14 cellular contexts compared by ENCODE assay signal in the genomic region with DNA sequence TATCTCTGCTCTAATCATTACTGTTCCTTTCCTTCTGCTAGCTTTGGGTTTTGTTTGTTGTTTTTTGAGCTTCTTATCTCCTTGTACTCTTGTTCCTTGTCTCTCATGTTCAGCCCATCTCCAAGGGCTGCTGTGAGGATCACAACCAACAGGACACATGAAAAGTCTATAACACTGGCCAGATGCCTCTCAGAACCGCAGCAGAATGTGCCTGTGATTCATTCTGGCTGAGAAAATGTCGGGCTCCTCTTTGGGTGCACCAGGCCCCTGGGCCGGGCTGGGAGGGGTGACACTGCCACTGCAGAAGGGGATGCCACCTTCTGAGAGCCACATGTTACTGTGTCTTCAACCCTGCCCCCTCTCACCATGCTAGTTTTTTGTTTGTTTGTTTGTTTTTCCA.
"Had no signal": no experiment of that assay in that cellular context is flagged by ENCODE, and none has a peak within 500 bp of the region (broad histone marks: within the 10 kb centered on the region; RNA-seq: fewer than 3 reads in every experiment).

No MANE protein-coding gene starts in this region.

- H3K9me3 Mint-ChIP-seq: activated T-cell treated with anti-CD3 and anti-CD28 coated beads, Interleukin-2, amount 50 U/mL, for 72 hours; neural crest cell; stimulated activated memory B cell treated with anti-CD40 and anti-IgM and Interleukin-4, amounts not matched to agents 10 μg/mL and 1 μg/mL and 100 μg/mL, for 72 hours; T-helper 1 cell treated with Interleukin-12 subunit alpha and Interleukin-12 subunit beta and Interleukin-4 antibody, amounts not matched to agents 30 μg/mL and 1 μg/mL, for 36 hours had no signal

- H3K27ac Mint-ChIP-seq: activated T-cell treated with anti-CD3 and anti-CD28 coated beads, Interleukin-2, amount 50 U/mL, for 72 hours; stimulated activated memory B cell treated with anti-CD40 and anti-IgM and Interleukin-4, amounts not matched to agents 10 μg/mL and 1 μg/mL and 100 μg/mL, for 72 hours; T-helper 1 cell treated with Interleukin-12 subunit alpha and Interleukin-12 subunit beta and Interleukin-4 antibody, amounts not matched to agents 30 μg/mL and 1 μg/mL, for 36 hours had no signal

- H3K27ac ChIP-seq: tibial nerve had no signal

- H3K27me3 ChIP-seq: tibial nerve had no signal

- ATAC-seq: activated T-cell treated with anti-CD3 and anti-CD28 coated beads, Interleukin-2, amount 50 U/mL, for 72 hours; left ventricle myocardium superior; stimulated activated memory B cell treated with anti-CD40 and anti-IgM and Interleukin-4, amounts not matched to agents 10 μg/mL and 1 μg/mL and 100 μg/mL, for 72 hours had no signal

- DNase-seq: activated CD4-positive, CD25-positive, alpha-beta regulatory T cell; activated gamma-delta T cell treated with Interleukin-2 at 50 U/mL for 16 hours; activated T-cell treated with anti-CD3 and anti-CD28 coated beads, Interleukin-2, amount 50 U/mL, for 72 hours; caudate nucleus; effector memory CD4-positive, alpha-beta T cell; islet precursor cell; left ventricle myocardium superior; mesendoderm; SHP77 treated with DMSO at 0.1 percent for 48 hours; small intestine had no signal

- H3K9me3 ChIP-seq: tibial nerve had no signal

- H3K4me3 ChIP-seq: tibial nerve had no signal
